Comparison of ENCODE assay signal across 13 cellular contexts in genomic region chr9:126842977-126843799, GRCh38. TPM values are rescaled to one million over a fixed set of nuclear protein-coding genes. Genes with fewer than 3 reads are reported as not detected.
DNase-seq lines count a peak whose midpoint lies in the region; ATAC-seq and TF ChIP-seq lines count a peak whose summit lies in the region.
"Had no signal": no experiment of that assay in that cellular context is flagged by ENCODE, and none has a peak within 500 bp of the region (broad histone marks: within the 10 kb centered on the region; RNA-seq: fewer than 3 reads in every experiment).

No MANE protein-coding gene starts in this region.

- in situ Hi-C loops in GM23248 (cut with MboI) = no loop called here

- H3K4me3 ChIP-seq in GM23248 (no peak overlapping the region), RWPE2 (ENCODE audit: severe bottlenecking) (no peak overlapping the region), Peyer's patch (no peak overlapping the region)

- H3K36me3 Mint-ChIP-seq in progenitor cell of endocrine pancreas (ENCODE audit: insufficient read depth) = peaks cover 3% of the 10 kb centered on the region
- H3K36me3 Mint-ChIP-seq in stimulated activated effector memory CD8-positive, alpha-beta T cell treated with anti-CD3 and anti-CD28 coated beads, Interleukin-12 subunit alpha, Interleukin-12 subunit beta, amount 100 ng/mL, for 72 hours = peaks cover 10% of the 10 kb centered on the region

- no peaks in the 10 kb centered on the region for H3K27me3 ChIP-seq in GM23248 (replicated peaks; ENCODE audit: insufficient read depth)
- H3K27me3 ChIP-seq in RWPE2 (ENCODE audit: insufficient read depth, poor library complexity, severe bottlenecking) = no peaks in the 10 kb centered on the region
- H3K27me3 ChIP-seq in Peyer's patch = no peaks in the 10 kb centered on the region

- peaks cover 8% of the 10 kb centered on the region for H3F3A ChIP-seq in GM23248 (ENCODE audit: insufficient read depth)

- H3K4me1 ChIP-seq in GM23248 (ENCODE audit: insufficient read depth) = peaks cover 16% of the 10 kb centered on the region
- H3K4me1 ChIP-seq in RWPE2 (ENCODE audit: insufficient read depth, poor library complexity, severe bottlenecking) = peaks cover 6% of the 10 kb centered on the region
- no peaks in the 10 kb centered on the region for H3K4me1 ChIP-seq in Peyer's patch

- no peaks in the 10 kb centered on the region for H3K9me3 Mint-ChIP-seq in progenitor cell of endocrine pancreas (ENCODE audit: low read depth)
- no peaks in the 10 kb centered on the region for H3K9me3 Mint-ChIP-seq in stimulated activated effector memory CD8-positive, alpha-beta T cell treated with anti-CD3 and anti-CD28 coated beads, Interleukin-12 subunit alpha, Interleukin-12 subunit beta, amount 100 ng/mL, for 72 hours
- H3K9me3 Mint-ChIP-seq: activated T-cell treated with anti-CD3 and anti-CD28 coated beads, Interleukin-2, amount 50 U/mL, for 4 hours; nephron had no signal

- 79 to 82% methylated on average over 10 of the region's 10 CpGs for WGBS in GM23248 (ENCODE audit: low coverage in 1 of 2, low lambda C conversion rate in 2 of 2, missing lambda C conversion rate in 2 of 2), 2 experiments

- peaks cover 3% of the 10 kb centered on the region; the same call in 1 of the 2 replicates for H3K36me3 ChIP-seq in GM23248 (ENCODE audit: low read depth)
- H3K36me3 ChIP-seq in RWPE2 (ENCODE audit: low read depth) = 0 out of 2 replicates have a peak, but pooled peaks cover 1% of the 10 kb centered on the region
- H3K36me3 ChIP-seq in Peyer's patch = peaks cover 0 to 7% (median 0%) of the 10 kb centered on the region in 3 donors

- TF ChIP-seq POLR2A in Peyer's patch (IDR thresholded peaks at IDR 0.05) = no peak

- H3K9ac ChIP-seq in GM23248 = 0 out of 2 replicates have a peak overlapping the region, but pooled peaks have one; percentile 6

- peak overlapping the region; percentile 34 for H3K4me2 ChIP-seq in GM23248 (ENCODE audit: unreplicated experiment)

- H3K27ac Mint-ChIP-seq in progenitor cell of endocrine pancreas = peak overlapping the region; percentile 49
- no peak overlapping the region for H3K27ac Mint-ChIP-seq in stimulated activated effector memory CD8-positive, alpha-beta T cell treated with anti-CD3 and anti-CD28 coated beads, Interleukin-12 subunit alpha, Interleukin-12 subunit beta, amount 100 ng/mL, for 72 hours

- peaks cover 2% of the 10 kb centered on the region; the same call in 1 of the 2 replicates for H3K79me2 ChIP-seq in GM23248 (ENCODE audit: insufficient read depth)

- ATAC-seq in RWPE2 (ENCODE audit: low read depth) = no peak
- ATAC-seq in stimulated activated effector memory CD8-positive, alpha-beta T cell treated with anti-CD3 and anti-CD28 coated beads, Interleukin-12 subunit alpha, Interleukin-12 subunit beta, amount 100 ng/mL, for 72 hours = no peak

- H4K20me1 ChIP-seq in GM23248 (ENCODE audit: insufficient read depth) = no peaks in the 10 kb centered on the region

- no peak overlapping the region for H3K4me3 Mint-ChIP-seq in progenitor cell of endocrine pancreas (ENCODE audit: low read depth)
- H3K4me3 Mint-ChIP-seq in stimulated activated effector memory CD8-positive, alpha-beta T cell treated with anti-CD3 and anti-CD28 coated beads, Interleukin-12 subunit alpha, Interleukin-12 subunit beta, amount 100 ng/mL, for 72 hours = no peak overlapping the region
- H3K4me3 Mint-ChIP-seq: activated T-cell treated with anti-CD3 and anti-CD28 coated beads, Interleukin-2, amount 50 U/mL, for 4 hours; nephron had no signal

- peaks cover 2% of the 10 kb centered on the region for H3K27me3 Mint-ChIP-seq in progenitor cell of endocrine pancreas

- no peak for DNase-seq in GM23248
- DNase-seq in RWPE2 (ENCODE audit: low spot score) = no peak
- DNase-seq in globus pallidus (ENCODE audit: low spot score) = peak; percentile 90
- DNase-seq in progenitor cell of endocrine pancreas (ENCODE audit: low spot score, unreplicated experiment) = no peak
- no peak for DNase-seq in Peyer's patch
- DNase-seq in RKO (ENCODE audit: low spot score) = no peak
- no peak for DNase-seq in stimulated activated effector memory CD8-positive, alpha-beta T cell treated with anti-CD3 and anti-CD28 coated beads, Interleukin-12 subunit alpha, Interleukin-12 subunit beta, amount 100 ng/mL, for 72 hours (ENCODE audit: low spot score in 2 of 2)
- DNase-seq in activated CD4-positive, alpha-beta T cell treated with anti-CD3 and anti-CD28 coated beads, Interleukin-2, amount 50 U/mL, for 48 hours = no peak
- DNase-seq: activated T-cell treated with anti-CD3 and anti-CD28 coated beads, Interleukin-2, amount 50 U/mL, for 4 hours; H7; stimulated activated naive CD4-positive, alpha-beta T cell had no signal

- H3K9me3 ChIP-seq in GM23248 (ENCODE audit: low read depth) (no peaks in the 10 kb centered on the region), RWPE2 (ENCODE audit: severe bottlenecking) (no peaks in the 10 kb centered on the region), Peyer's patch (no peaks in the 10 kb centered on the region)

- H3K4me1 Mint-ChIP-seq in progenitor cell of endocrine pancreas (ENCODE audit: low read depth) = peaks cover 22% of the 10 kb centered on the region
- peaks cover 30% of the 10 kb centered on the region for H3K4me1 Mint-ChIP-seq in stimulated activated effector memory CD8-positive, alpha-beta T cell treated with anti-CD3 and anti-CD28 coated beads, Interleukin-12 subunit alpha, Interleukin-12 subunit beta, amount 100 ng/mL, for 72 hours
- H3K4me1 Mint-ChIP-seq: nephron had no signal

- no peak for TF ChIP-seq CTCF in RWPE2 (IDR thresholded peaks at IDR 0.05; ENCODE audit: poor library complexity, severe bottlenecking)
- TF ChIP-seq CTCF in progenitor cell of endocrine pancreas (IDR thresholded peaks at IDR 0.05; ENCODE audit: unreplicated experiment) = no peak
- TF ChIP-seq CTCF in Peyer's patch (IDR thresholded peaks at IDR 0.05) = no peak

- no peaks in the 10 kb centered on the region for H3K9me2 ChIP-seq in GM23248 (ENCODE audit: insufficient read depth)

- H3K27ac ChIP-seq in GM23248 (no peak overlapping the region), RWPE2 (ENCODE audit: poor library complexity, severe bottlenecking) (peak overlapping the region; percentile 12), Peyer's patch (no peak overlapping the region)
- H3K27ac ChIP-seq: VCaP had no signal

- no peak overlapping the region for H2AFZ ChIP-seq in GM23248

RNA-seq across cellular contexts. Expression of gene ZBTB34, which starts 17.3 kb away (rescaled TPM):
- 5.5 and 7.5 TPM in 2 replicates for total RNA-seq in GM23248 (2014; rRNA removed; shearing (Covaris generic))
- polyA plus RNA-seq in GM23248 (2016; fragmentation: Nextera tagmentation; extraction: Ambion mirVana) = 2.3 and 2.4 TPM in 2 replicates
- total RNA-seq in progenitor cell of endocrine pancreas = 21.5 TPM in 2 replicates
- 10 to 100 TPM in 3 of 4 donors, 1 to 10 TPM in 1; 7.4 to 12.3 (median 10.6) TPM for total RNA-seq in Peyer's patch

RNA-seq across cellular contexts. Expression of gene ZBTB43, which starts 38.3 kb away (rescaled TPM):
- total RNA-seq in GM23248 (2014; rRNA removed; shearing (Covaris generic)) = 8.5 and 11.9 TPM in 2 replicates
- 11.5 and 12.3 TPM in 2 replicates for polyA plus RNA-seq in GM23248 (2016; fragmentation: Nextera tagmentation; extraction: Ambion mirVana)
- total RNA-seq in progenitor cell of endocrine pancreas (16.9 and 21.8 TPM in 2 replicates), Peyer's patch (100 to 1,000 TPM in 1 of 4 donors, 10 to 100 TPM in 3; 11.6 to 141 (median 16.2) TPM)
